1 cellular context compared by ENCODE assay signal in genomic region chr11:34357646-34358257, GRCh38.
A peak's percentile ranks its signal among the peaks of the same experiment; 100 is the strongest.
TF ChIP-seq lines count a peak whose summit lies in the region.

Gene ABTB2, minus strand, starts transcription at chr11:34358010.

TF ChIP-seq in HepG2, 621 proteins besides CTCF, POLR2A, EP300 and RAD21 (continued from another document and continues in another):
- TF ChIP-seq ZNF230 (CRISPR knock-in tag; IDR thresholded peaks at IDR 0.05) (no peak), ZBTB26 (CRISPR knock-in tag; IDR thresholded peaks at IDR 0.05; ENCODE audit: borderline replicate concordance) (no peak), ZSCAN31 (CRISPR knock-in tag; IDR thresholded peaks at IDR 0.05; ENCODE audit: low read depth) (no peak), ZNF883 (CRISPR knock-in tag; IDR thresholded peaks at IDR 0.05; ENCODE audit: not compliant biosample characterization) (no peak), TEF (CRISPR knock-in tag; IDR thresholded peaks at IDR 0.05) (no peak), SAFB2 (CRISPR knock-in tag; IDR thresholded peaks at IDR 0.05; ENCODE audit: borderline replicate concordance, low read depth) (no peak), TSC22D2 (CRISPR knock-in tag; IDR thresholded peaks at IDR 0.05; ENCODE audit: borderline replicate concordance) (no peak), SAP130 (CRISPR knock-in tag; IDR thresholded peaks at IDR 0.05; ENCODE audit: low read depth) (peak; percentile 93), NR0B2 (CRISPR knock-in tag; IDR thresholded peaks at IDR 0.05) (no peak), RNF2 (conservative IDR thresholded peaks at IDR 0.05; ENCODE audit: low read depth) (no peak), ZNF362 (CRISPR knock-in tag; IDR thresholded peaks at IDR 0.05; ENCODE audit: borderline replicate concordance) (0 out of 2 replicates have a peak, but pooled peaks have one; percentile 7), ZBTB7A (CRISPR knock-in tag; IDR thresholded peaks at IDR 0.05) (no peak), ZBTB1 (CRISPR knock-in tag; IDR thresholded peaks at IDR 0.05; ENCODE audit: borderline replicate concordance) (no peak), ZNF773 (CRISPR knock-in tag; IDR thresholded peaks at IDR 0.05; ENCODE audit: borderline replicate concordance) (no peak), ARNT (IDR thresholded peaks at IDR 0.05) (no peak), ZNF788 (CRISPR knock-in tag; IDR thresholded peaks at IDR 0.05; ENCODE audit: borderline replicate concordance) (no peak), ZNF841 (CRISPR knock-in tag; IDR thresholded peaks at IDR 0.05; ENCODE audit: borderline replicate concordance) (no peak), BCLAF1 (IDR thresholded peaks at IDR 0.05) (no peak), E2F1 (CRISPR knock-in tag; IDR thresholded peaks at IDR 0.05) (no peak), ZC3H4 (CRISPR knock-in tag; IDR thresholded peaks at IDR 0.05; ENCODE audit: borderline replicate concordance) (no peak), ZNF547 (CRISPR knock-in tag; IDR thresholded peaks at IDR 0.05) (no peak), ELF4 (CRISPR knock-in tag; IDR thresholded peaks at IDR 0.05; ENCODE audit: borderline replicate concordance) (no peak), ZNF281 (CRISPR knock-in tag; IDR thresholded peaks at IDR 0.05; ENCODE audit: borderline replicate concordance) (peak; percentile 82; the same call in 1 of the 2 replicates), MAFK (conservative IDR thresholded peaks at IDR 0.05 in 1 of 2, IDR thresholded peaks at IDR 0.05 in 1 of 2; ENCODE audit: low read length in 2 of 2) (no peak), RBFOX2 (IDR thresholded peaks at IDR 0.05; ENCODE audit: low read depth, low read length) (peak; percentile 96), TBL1XR1 (IDR thresholded peaks at IDR 0.05; ENCODE audit: borderline replicate concordance, low read length, partially characterized antibody) (no peak), SNRNP70 (IDR thresholded peaks at IDR 0.05; ENCODE audit: low read depth, low read length) (no peak), ZSCAN22 (CRISPR knock-in tag; IDR thresholded peaks at IDR 0.05) (no peak), AHR (CRISPR knock-in tag; IDR thresholded peaks at IDR 0.05) (no peak), ZNF687 (CRISPR knock-in tag; IDR thresholded peaks at IDR 0.05) (no peak), MEIS2 (CRISPR knock-in tag; IDR thresholded peaks at IDR 0.05) (0 out of 2 replicates have a peak, but pooled peaks have one; percentile 11), GTF2F1 (IDR thresholded peaks at IDR 0.05; ENCODE audit: low read length) (no peak), IKZF1 (IDR thresholded peaks at IDR 0.05) (no peak), CEBPB (IDR thresholded peaks at IDR 0.05; ENCODE audit: borderline replicate concordance, low read depth, low read length) (no peak), KLF9 (CRISPR knock-in tag; IDR thresholded peaks at IDR 0.05; ENCODE audit: low read depth) (no peak), ZNF562 (CRISPR knock-in tag; IDR thresholded peaks at IDR 0.05; ENCODE audit: borderline replicate concordance) (no peak), RBM22 (optimal IDR thresholded peaks at IDR 0.05; ENCODE audit: low read length) (no peak), JUNB (CRISPR knock-in tag; IDR thresholded peaks at IDR 0.05; ENCODE audit: borderline replicate concordance) (0 out of 2 replicates have a peak, but pooled peaks have one; percentile 43), RARG (CRISPR knock-in tag; IDR thresholded peaks at IDR 0.05; ENCODE audit: low read depth) (no peak), ZNF264 (CRISPR knock-in tag; IDR thresholded peaks at IDR 0.05) (no peak), GABPB1 (CRISPR knock-in tag; IDR thresholded peaks at IDR 0.05) (no peak; the same call in 1 of the 2 replicates), FOXC1 (CRISPR knock-in tag; IDR thresholded peaks at IDR 0.05; ENCODE audit: borderline replicate concordance) (no peak), ZNF3 (CRISPR knock-in tag; IDR thresholded peaks at IDR 0.05) (peak; percentile 72; the same call in 1 of the 2 replicates), PITX1 (CRISPR knock-in tag; IDR thresholded peaks at IDR 0.05) (peak; percentile 28; the same call in 1 of the 2 replicates), NAIF1 (CRISPR knock-in tag; IDR thresholded peaks at IDR 0.05; ENCODE audit: borderline replicate concordance) (no peak), FOXK2 (IDR thresholded peaks at IDR 0.05) (no peak), ZNF879 (CRISPR knock-in tag; IDR thresholded peaks at IDR 0.05) (no peak)
- TF ChIP-seq, protein P1, sequence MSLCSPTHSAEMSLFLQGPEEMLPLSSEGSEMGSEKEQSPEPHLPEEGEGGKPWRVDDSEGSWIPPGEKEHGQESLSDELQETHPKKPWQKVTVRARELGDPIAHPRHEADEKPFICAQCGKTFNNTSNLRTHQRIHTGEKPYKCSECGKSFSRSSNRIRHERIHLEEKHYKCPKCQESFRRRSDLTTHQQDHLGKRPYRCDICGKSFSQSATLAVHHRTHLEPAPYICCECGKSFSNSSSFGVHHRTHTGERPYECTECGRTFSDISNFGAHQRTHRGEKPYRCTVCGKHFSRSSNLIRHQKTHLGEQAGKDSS (CRISPR knock-in tag; IDR thresholded peaks at IDR 0.05; ENCODE audit: borderline replicate concordance, low read depth) = no peak
- TF ChIP-seq, protein P2, sequence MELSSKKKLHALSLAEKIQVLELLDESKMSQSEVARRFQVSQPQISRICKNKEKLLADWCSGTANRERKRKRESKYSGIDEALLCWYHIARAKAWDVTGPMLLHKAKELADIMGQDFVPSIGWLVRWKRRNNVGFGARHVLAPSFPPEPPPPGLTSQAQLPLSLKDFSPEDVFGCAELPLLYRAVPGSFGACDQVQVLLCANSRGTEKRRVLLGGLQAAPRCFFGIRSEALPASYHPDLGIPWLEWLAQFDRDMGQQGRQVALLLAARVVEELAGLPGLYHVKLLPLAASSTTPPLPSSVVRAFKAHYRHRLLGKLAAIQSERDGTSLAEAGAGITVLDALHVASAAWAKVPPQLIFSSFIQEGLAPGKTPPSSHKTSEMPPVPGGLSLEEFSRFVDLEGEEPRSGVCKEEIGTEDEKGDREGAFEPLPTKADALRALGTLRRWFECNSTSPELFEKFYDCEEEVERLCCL (CRISPR knock-in tag; IDR thresholded peaks at IDR 0.05; ENCODE audit: borderline replicate concordance) = no peak
